8 cellular contexts compared by ENCODE assay signal in the genomic region with DNA sequence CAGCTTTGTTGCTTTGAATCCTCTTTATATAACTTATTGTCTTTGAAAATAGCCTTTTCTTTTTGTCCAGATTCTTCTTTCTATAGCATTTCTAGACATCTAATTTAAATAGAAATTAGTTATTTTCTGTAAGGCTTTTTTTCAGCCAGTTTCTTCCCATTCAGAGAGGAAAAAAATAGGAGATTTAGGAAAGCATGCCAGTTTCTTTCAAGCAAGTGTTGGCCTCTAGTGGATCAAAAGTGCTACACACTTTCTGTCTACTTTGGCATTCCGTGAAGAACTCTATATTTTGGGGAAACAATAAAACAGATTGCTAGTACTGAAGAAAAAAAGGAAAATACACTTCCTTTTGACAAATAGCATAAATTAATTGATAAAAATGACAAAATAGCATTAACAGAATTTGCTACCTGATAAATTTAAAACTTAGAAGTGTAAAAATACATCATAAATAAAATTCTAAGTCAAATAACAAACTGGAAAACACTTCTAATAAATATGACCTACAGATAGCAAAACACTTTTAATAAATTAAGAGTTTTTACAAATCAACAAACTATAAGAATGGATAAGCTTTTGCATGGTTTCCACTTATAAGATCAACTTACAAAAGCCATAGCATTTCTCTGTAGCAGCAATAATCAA. TPM values are rescaled to one million over a fixed set of nuclear protein-coding genes. Genes with fewer than 3 reads are reported as not detected.
DNase-seq lines count a peak whose midpoint lies in the region; ATAC-seq and TF ChIP-seq lines count a peak whose summit lies in the region.

No MANE protein-coding gene starts in this region.

- peak; percentile 76 for DNase-seq in DMS53 (lab: John Stamatoyannopoulos, UW)
- peak; percentile 53 for DNase-seq in LHCN-M2 (ENCODE audit: low read depth)
- DNase-seq in kidney glomerular epithelial cell (lab: John Stamatoyannopoulos, UW), result peak; percentile 35
- DNase-seq in DMS79 (lab: John Stamatoyannopoulos, UW), result no peak
- DNase-seq in activated naive CD4-positive, alpha-beta T cell treated with anti-CD3 and anti-CD28 coated beads, Interleukin-2, amount 50 U/mL, for 72 hours (ENCODE audit: low spot score in 2 of 2), result no peak

- no peak overlapping the region for H3K27ac Mint-ChIP-seq in activated naive CD4-positive, alpha-beta T cell treated with anti-CD3 and anti-CD28 coated beads, Interleukin-2, amount 50 U/mL, for 72 hours

- peak; percentile 84 for TF ChIP-seq CTCF in VCaP (conservative IDR thresholded peaks at IDR 0.05)

- H3K27ac ChIP-seq in VCaP, result no peak overlapping the region

- ATAC-seq in GM19035 (IDR thresholded peaks at IDR 0.05; ENCODE audit: unreplicated experiment) (no peak), HG02885 (IDR thresholded peaks at IDR 0.05; ENCODE audit: poor library complexity, unreplicated experiment) (no peak)
- no peak for ATAC-seq in activated naive CD4-positive, alpha-beta T cell treated with anti-CD3 and anti-CD28 coated beads, Interleukin-2, amount 50 U/mL, for 72 hours

- H3K9me3 Mint-ChIP-seq in activated naive CD4-positive, alpha-beta T cell treated with anti-CD3 and anti-CD28 coated beads, Interleukin-2, amount 50 U/mL, for 72 hours, result no peaks in the 10 kb centered on the region

- no peaks in the 10 kb centered on the region for H3K36me3 Mint-ChIP-seq in activated naive CD4-positive, alpha-beta T cell treated with anti-CD3 and anti-CD28 coated beads, Interleukin-2, amount 50 U/mL, for 72 hours

RNA-seq across cellular contexts. Expression of a gene that starts 13.1 kb away (rescaled TPM):
- total RNA-seq in LHCN-M2 (2014; rRNA removed), result 34.2 and 37.7 TPM in 2 replicates
- polyA plus RNA-seq in LHCN-M2 (2012), result 5.8 TPM
- total RNA-seq in activated naive CD4-positive, alpha-beta T cell treated with anti-CD3 and anti-CD28 coated beads, Interleukin-2, amount 50 U/mL, for 72 hours, result 10 to 100 TPM; 49.3 to 69.1 TPM

Comparison
In these comparisons a context has a peak if more than half of its experiments do, and no peak if none do; other contexts are left out.
1. DNase-seq: peak in DMS53 (single experiment), LHCN-M2 (single experiment) and kidney glomerular epithelial cell (single experiment); none in DMS79 (single experiment) and activated naive CD4-positive, alpha-beta T cell treated with anti-CD3 and anti-CD28 coated beads, Interleukin-2, amount 50 U/mL, for 72 hours (0 of 2).